ENCODE assay signal across 13 cellular contexts in genomic region chr12:72471806-72472205, GRCh38.
DNase-seq lines count a peak whose midpoint lies in the region; ATAC-seq and TF ChIP-seq lines count a peak whose summit lies in the region.
"Had no signal": no experiment of that assay in that cellular context is flagged by ENCODE, and none has a peak within 500 bp of the region (broad histone marks: within the 10 kb centered on the region; RNA-seq: fewer than 3 reads in every experiment).

No MANE protein-coding gene starts in this region.

- H3K36me3 ChIP-seq in ascending aorta = no peaks in the 10 kb centered on the region

- no peaks in the 10 kb centered on the region for H3K9me3 ChIP-seq in ascending aorta

- H3K27ac Mint-ChIP-seq in HFFc6 (peak overlapping the region; percentile 16; the same call in 1 of the 2 replicates), nephron progenitor cell (peak overlapping the region; percentile 97)
- H3K27ac Mint-ChIP-seq in activated naive CD4-positive, alpha-beta T cell treated with anti-CD3 and anti-CD28 coated beads, Interleukin-2, amount 50 U/mL, for 72 hours = no peak overlapping the region

- no peak for ATAC-seq in activated naive CD4-positive, alpha-beta T cell treated with anti-CD3 and anti-CD28 coated beads, Interleukin-2, amount 50 U/mL, for 72 hours

- no peaks in the 10 kb centered on the region for H3K9me3 Mint-ChIP-seq in HFFc6
- no peaks in the 10 kb centered on the region for H3K9me3 Mint-ChIP-seq in nephron progenitor cell
- H3K9me3 Mint-ChIP-seq in activated naive CD4-positive, alpha-beta T cell treated with anti-CD3 and anti-CD28 coated beads, Interleukin-2, amount 50 U/mL, for 72 hours = peaks cover 0 to 5% of the 10 kb centered on the region in 2 donors

- intact Hi-C loops in ascending aorta (cut with DNase I) = no loop called here

- H3K27me3 ChIP-seq in ascending aorta = no peaks in the 10 kb centered on the region

- H3K27me3 Mint-ChIP-seq in HFFc6 (ENCODE audit: insufficient read depth) = no peaks in the 10 kb centered on the region
- H3K27me3 Mint-ChIP-seq in nephron progenitor cell (ENCODE audit: low read depth, poor library complexity) = peaks cover 3% of the 10 kb centered on the region

- no peak overlapping the region for H3K4me3 ChIP-seq in ascending aorta

- peaks cover 15% of the 10 kb centered on the region for H3K36me3 Mint-ChIP-seq in HFFc6 (ENCODE audit: low read depth)
- no peaks in the 10 kb centered on the region for H3K36me3 Mint-ChIP-seq in nephron progenitor cell (ENCODE audit: low read depth)
- H3K36me3 Mint-ChIP-seq in activated naive CD4-positive, alpha-beta T cell treated with anti-CD3 and anti-CD28 coated beads, Interleukin-2, amount 50 U/mL, for 72 hours = no peaks in the 10 kb centered on the region

- H3K4me1 ChIP-seq in ascending aorta = no peaks in the 10 kb centered on the region

- no peak for TF ChIP-seq CTCF in HFFc6 (IDR thresholded peaks at IDR 0.05)
- no peak for TF ChIP-seq CTCF in nephron progenitor cell (IDR thresholded peaks at IDR 0.05)
- TF ChIP-seq CTCF in ascending aorta (IDR thresholded peaks at IDR 0.05) = no peak

- no peak overlapping the region for H3K27ac ChIP-seq in ascending aorta

- H3K4me1 Mint-ChIP-seq in HFFc6 (ENCODE audit: low read depth) = no peaks in the 10 kb centered on the region
- peaks cover 29% of the 10 kb centered on the region for H3K4me1 Mint-ChIP-seq in nephron progenitor cell

- no peak overlapping the region for H3K4me3 Mint-ChIP-seq in HFFc6
- peak overlapping the region; percentile 34 for H3K4me3 Mint-ChIP-seq in nephron progenitor cell

- peak; percentile 10 for DNase-seq in ELF-1 (ENCODE audit: low read depth, low spot score)
- no peak for DNase-seq in HFFc6
- DNase-seq in iPS DF 4.7 (ENCODE audit: extremely low read depth, low spot score) = peak; percentile 14
- DNase-seq in nephron progenitor cell = peak; percentile 9
- no peak for DNase-seq in activated naive CD4-positive, alpha-beta T cell treated with anti-CD3 and anti-CD28 coated beads, Interleukin-2, amount 50 U/mL, for 72 hours (ENCODE audit: low spot score in 2 of 2)
- DNase-seq in ascending aorta (ENCODE audit: low spot score in 2 of 2) = no peak
- DNase-seq in activated CD8-positive, alpha-beta memory T cell treated with anti-CD3 and anti-CD28 coated beads, Interleukin-2, amount 50 U/mL, for 4 hours = no peak
- DNase-seq: C1 segment of cervical spinal cord, HCEC 1CT, KBM-7, MV-4-11, NCI-H1930, NCI-H510A had no signal

Comparison
In these comparisons a context has a peak if more than half of its experiments do, and no peak if none do; other contexts are left out.
1. DNase-seq: peak in ELF-1 (single experiment), iPS DF 4.7 (single experiment) and nephron progenitor cell (single experiment); none in HFFc6 (single experiment), activated naive CD4-positive, alpha-beta T cell treated with anti-CD3 and anti-CD28 coated beads, Interleukin-2, amount 50 U/mL, for 72 hours (0 of 2), ascending aorta (0 of 2) and activated CD8-positive, alpha-beta memory T cell treated with anti-CD3 and anti-CD28 coated beads, Interleukin-2, amount 50 U/mL, for 4 hours (single experiment).
2. H3K27ac Mint-ChIP-seq: peak in HFFc6 (single experiment) and nephron progenitor cell (single experiment); none in activated naive CD4-positive, alpha-beta T cell treated with anti-CD3 and anti-CD28 coated beads, Interleukin-2, amount 50 U/mL, for 72 hours (0 of 2).